10 cellular contexts compared by ENCODE assay signal in the genomic region with DNA sequence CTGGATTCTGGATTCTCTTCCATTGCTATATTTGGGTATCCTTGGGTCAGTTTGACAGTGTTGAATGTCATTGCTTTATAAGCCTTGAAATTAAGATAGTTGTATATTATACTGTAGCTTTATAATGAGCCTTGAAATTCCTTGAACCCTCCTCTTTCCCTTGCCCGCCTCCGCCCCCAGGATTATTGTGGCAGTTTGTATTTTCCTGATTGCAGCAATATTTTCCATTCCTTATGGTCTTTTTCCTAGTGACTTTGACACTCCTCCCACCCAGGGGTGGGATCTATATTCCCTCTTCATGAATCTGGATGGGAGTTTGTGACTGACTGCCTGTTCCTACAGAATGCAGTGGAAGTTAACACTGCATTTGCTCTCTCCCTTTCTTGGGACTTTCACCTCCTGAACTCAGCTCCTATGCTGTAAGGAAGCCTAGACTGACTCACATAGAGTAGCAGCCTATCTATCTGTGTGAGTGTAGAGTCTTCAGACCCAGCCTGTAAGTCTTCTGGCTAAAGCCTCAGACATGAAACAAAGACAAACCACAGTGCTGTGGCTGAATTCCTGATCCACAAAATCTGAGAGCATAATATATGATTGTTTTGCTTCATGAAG. TPM values are rescaled to one million over a fixed set of nuclear protein-coding genes. Genes with fewer than 3 reads are reported as not detected.
DNase-seq lines count a peak whose midpoint lies in the region; ATAC-seq, FAIRE-seq and TF ChIP-seq lines count a peak whose summit lies in the region.
"Had no signal": no experiment of that assay in that cellular context is flagged by ENCODE, and none has a peak within 500 bp of the region (broad histone marks: within the 10 kb centered on the region; RNA-seq: fewer than 3 reads in every experiment).

No MANE protein-coding gene starts in this region.

- no peaks in the 10 kb centered on the region for H3K27me3 Mint-ChIP-seq in activated naive CD8-positive, alpha-beta T cell treated with anti-CD3 and anti-CD28 coated beads, Interleukin-2, amount 10 ng/mL, durations not matched to agents 7 days and 5 days

- no peak for ATAC-seq in activated naive CD8-positive, alpha-beta T cell treated with anti-CD3 and anti-CD28 coated beads, Interleukin-2, amount 10 ng/mL, durations not matched to agents 7 days and 5 days (ENCODE audit: low read depth)
- ATAC-seq in GM21717 (IDR thresholded peaks at IDR 0.05; ENCODE audit: unreplicated experiment), result no peak

- peak overlapping the region; percentile 76 for H3K27ac Mint-ChIP-seq in activated naive CD8-positive, alpha-beta T cell treated with anti-CD3 and anti-CD28 coated beads, Interleukin-2, amount 10 ng/mL, durations not matched to agents 7 days and 5 days

- H3K4me3 Mint-ChIP-seq in activated naive CD8-positive, alpha-beta T cell treated with anti-CD3 and anti-CD28 coated beads, Interleukin-2, amount 10 ng/mL, durations not matched to agents 7 days and 5 days, result peak overlapping the region; percentile 45

- H3K9me3 ChIP-seq in HEK293 (ENCODE audit: control insufficient read depth, insufficient read depth, low read depth, low read length), result no peaks in the 10 kb centered on the region

- POLR2A ChIA-PET in HEK293 (lab: Yijun Ruan, JAX), result interaction anchor here (0.7 kb wide), 1 partner anchor 319 kb away, joined by 5 read pairs; no protein-coding TSS in a partner anchor
- POLR2A ChIA-PET in activated naive CD8-positive, alpha-beta T cell treated with anti-CD3 and anti-CD28 coated beads, Interleukin-2, amount 10 ng/mL, durations not matched to agents 7 days and 5 days (lab: Charles Lee), result no interaction called here

- no peak for TF ChIP-seq CTCF in HEK293 (tag by site-specific recombination; IDR thresholded peaks at IDR 0.05)

- H3K36me3 Mint-ChIP-seq in activated naive CD8-positive, alpha-beta T cell treated with anti-CD3 and anti-CD28 coated beads, Interleukin-2, amount 10 ng/mL, durations not matched to agents 7 days and 5 days, result peaks cover 1% of the 10 kb centered on the region

- H3K36me3 ChIP-seq in HEK293 (ENCODE audit: control insufficient read depth in 2 of 2, insufficient read depth in 1 of 2, low read length in 2 of 2), result peaks cover 0 to 6% of the 10 kb centered on the region in 2 experiments; a peak in 2 of 3 replicates

- peaks cover 2% of the 10 kb centered on the region; the same call in 1 of the 2 replicates for H3K4me1 ChIP-seq in HEK293 (ENCODE audit: control insufficient read depth, insufficient read depth, low read length)

- H3K27ac ChIP-seq in HEK293 (ENCODE audit: extremely low read depth, low read depth, low read length), result no peak overlapping the region

- in situ Hi-C loops in ACHN (cut with HindIII; ENCODE audit: low pct_ligation_motif_present, low pct_unique_long_range_greater_than_20kb, low sequenced_read_pairs), result no loop called here

- peaks cover 14% of the 10 kb centered on the region for H3K4me1 Mint-ChIP-seq in activated naive CD8-positive, alpha-beta T cell treated with anti-CD3 and anti-CD28 coated beads, Interleukin-2, amount 10 ng/mL, durations not matched to agents 7 days and 5 days

- H3K9me3 Mint-ChIP-seq in activated naive CD8-positive, alpha-beta T cell treated with anti-CD3 and anti-CD28 coated beads, Interleukin-2, amount 10 ng/mL, durations not matched to agents 7 days and 5 days, result no peaks in the 10 kb centered on the region

- FAIRE-seq in GM12892 (lab: Jason Lieb, UNC), result no peak

- TF ChIP-seq POLR2A in GM12892 (IDR thresholded peaks at IDR 0.05; ENCODE audit: low read depth, low read length), result no peak

- DNase-seq in ACHN (peak; percentile 7), kidney tubule cell (ENCODE audit: low spot score) (peak; percentile 46), NCI-H1417 treated with DMSO at 0.1 percent for 48 hours (lab: John Stamatoyannopoulos, UW) (no peak), NOMO-1 (lab: John Stamatoyannopoulos, UW; ENCODE audit: unreplicated experiment in 2 of 2) (no peak), GM12892 (ENCODE audit: insufficient read length) (no peak)
- DNase-seq in activated naive CD8-positive, alpha-beta T cell treated with anti-CD3 and anti-CD28 coated beads, Interleukin-2, amount 10 ng/mL, durations not matched to agents 7 days and 5 days, result no peak
- DNase-seq: NCI-H524 treated with DMSO at 0.1 percent for 48 hours had no signal

- CTCF ChIA-PET in HEK293 (lab: Yijun Ruan, JAX), result interaction anchor here (2.5 kb wide), 1 partner anchor 20 kb away, joined by 6 read pairs; no protein-coding TSS in a partner anchor

- no peak overlapping the region for H3K4me3 ChIP-seq in HEK293 (ENCODE audit: low read depth, low read length)
- H3K4me3 ChIP-seq: lung had no signal

TF ChIP-seq in HEK293, 187 proteins besides CTCF, POLR2A, EP300 and RAD21:
- TF ChIP-seq HOXD13 (CRISPR knock-in tag; IDR thresholded peaks at IDR 0.05; ENCODE audit: borderline replicate concordance) (no peak), PRDM1 (tag by site-specific recombination; IDR thresholded peaks at IDR 0.05) (peak; percentile 68), ZBTB17 (tag by site-specific recombination; IDR thresholded peaks at IDR 0.05) (peak; percentile 34), ZNF114 (tag by site-specific recombination; IDR thresholded peaks at IDR 0.05) (no peak), SP2 (tag by site-specific recombination; IDR thresholded peaks at IDR 0.05) (peak; percentile 48), SP3 (tag by site-specific recombination; IDR thresholded peaks at IDR 0.05) (peak; percentile 56)

RNA-seq across cellular contexts. Expression of a gene that starts 2.2 kb away (rescaled TPM):
- 10 to 100 TPM; 44.3 to 47.4 TPM for total RNA-seq in activated naive CD8-positive, alpha-beta T cell treated with anti-CD3 and anti-CD28 coated beads, Interleukin-2, amount 10 ng/mL, durations not matched to agents 7 days and 5 days
- 130 TPM for polyA plus RNA-seq in GM12892 (2012; ENCODE audit: missing spikeins)

RNA-seq across cellular contexts. Expression of a gene that starts 6.3 kb away (rescaled TPM):
- total RNA-seq in activated naive CD8-positive, alpha-beta T cell treated with anti-CD3 and anti-CD28 coated beads, Interleukin-2, amount 10 ng/mL, durations not matched to agents 7 days and 5 days, result 1 to 10 TPM; 6.8 to 7.8 TPM
- 5.3 TPM for polyA plus RNA-seq in GM12892 (2012; ENCODE audit: missing spikeins)

RNA-seq across cellular contexts. Expression of a gene that starts 42.1 kb away (rescaled TPM):
- 1 to 10 TPM; 6.7 to 7.5 TPM for total RNA-seq in activated naive CD8-positive, alpha-beta T cell treated with anti-CD3 and anti-CD28 coated beads, Interleukin-2, amount 10 ng/mL, durations not matched to agents 7 days and 5 days
- polyA plus RNA-seq in GM12892 (2012; ENCODE audit: missing spikeins), result 14.0 TPM

RNA-seq across cellular contexts. Expression of a gene that starts 42.1 kb away (rescaled TPM):
- total RNA-seq in activated naive CD8-positive, alpha-beta T cell treated with anti-CD3 and anti-CD28 coated beads, Interleukin-2, amount 10 ng/mL, durations not matched to agents 7 days and 5 days, result 10 to 100 TPM; 24.5 TPM
- 63.9 TPM for polyA plus RNA-seq in GM12892 (2012; ENCODE audit: missing spikeins)

RNA-seq across cellular contexts. Expression of a gene that starts 42.5 kb away (rescaled TPM):
- 10 to 100 TPM; 25.0 to 26.0 TPM for total RNA-seq in activated naive CD8-positive, alpha-beta T cell treated with anti-CD3 and anti-CD28 coated beads, Interleukin-2, amount 10 ng/mL, durations not matched to agents 7 days and 5 days
- polyA plus RNA-seq in GM12892 (2012; ENCODE audit: missing spikeins), result 26.1 TPM

Comparison
In these comparisons a context has a peak if more than half of its experiments do, and no peak if none do; other contexts are left out.
1. DNase-seq: peak in ACHN (single experiment) and kidney tubule cell (single experiment); none in activated naive CD8-positive, alpha-beta T cell treated with anti-CD3 and anti-CD28 coated beads, Interleukin-2, amount 10 ng/mL, durations not matched to agents 7 days and 5 days (single experiment), NCI-H1417 treated with DMSO at 0.1 percent for 48 hours (single experiment), NOMO-1 (0 of 2) and GM12892 (single experiment).